ENCODE assay signal across 8 cellular contexts in the genomic region with DNA sequence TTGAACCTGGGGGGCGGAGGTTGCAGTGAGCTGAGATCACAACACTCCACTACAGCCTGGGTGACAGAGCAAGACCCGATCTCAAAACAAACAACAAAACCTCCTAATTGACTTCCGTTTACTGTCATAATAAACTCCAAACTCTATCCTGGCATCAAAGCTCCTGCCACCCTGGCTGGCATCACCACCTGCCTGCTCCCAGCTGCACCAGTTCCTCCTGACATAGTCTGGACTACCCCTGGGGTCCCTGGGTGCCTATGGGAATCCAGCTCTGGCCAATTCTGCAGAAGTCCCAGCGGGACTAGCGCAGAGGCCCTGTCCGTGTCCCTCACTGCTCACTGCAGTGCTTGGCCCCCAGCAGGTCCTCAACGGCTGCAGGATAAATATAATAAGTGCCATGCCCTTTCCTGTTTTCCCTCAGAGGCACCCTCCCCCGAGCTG. TPM values are rescaled to one million over a fixed set of nuclear protein-coding genes. Genes with fewer than 3 reads are reported as not detected.
DNase-seq lines count a peak whose midpoint lies in the region; ATAC-seq and TF ChIP-seq lines count a peak whose summit lies in the region.

No MANE protein-coding gene starts in this region.

- TF ChIP-seq CTCF in glutamatergic neuron (IDR thresholded peaks at IDR 0.05; ENCODE audit: partially characterized antibody, unreplicated experiment) = no peak

- peak; percentile 2 for DNase-seq in NCI-H2171 treated with DMSO at 0.1 percent for 48 hours (lab: John Stamatoyannopoulos, UW)
- DNase-seq in NCI-H2171 (lab: John Stamatoyannopoulos, UW) = no peak
- DNase-seq in glutamatergic neuron = no peak
- DNase-seq in erythroblast (lab: John Stamatoyannopoulos, UW) = no peak
- DNase-seq in SW480 (ENCODE audit: low spot score) = no peak

- TF ChIP-seq POLR2A in erythroblast (IDR thresholded peaks at IDR 0.05; ENCODE audit: low read length) = no peak

- no peaks in the 10 kb centered on the region for H3K36me3 Mint-ChIP-seq in glutamatergic neuron (ENCODE audit: unreplicated experiment)
- H3K36me3 Mint-ChIP-seq in stimulated activated memory B cell treated with anti-CD40 and anti-IgM and Interleukin-4, amounts not matched to agents 10 μg/mL and 1 μg/mL and 100 μg/mL, for 72 hours = peaks cover 12% of the 10 kb centered on the region

- peak overlapping the region; percentile 89 for H3K4me3 Mint-ChIP-seq in glutamatergic neuron (ENCODE audit: unreplicated experiment)
- peak overlapping the region; percentile 89 for H3K4me3 Mint-ChIP-seq in stimulated activated memory B cell treated with anti-CD40 and anti-IgM and Interleukin-4, amounts not matched to agents 10 μg/mL and 1 μg/mL and 100 μg/mL, for 72 hours

- peaks cover 9% of the 10 kb centered on the region for H3K4me1 Mint-ChIP-seq in glutamatergic neuron (ENCODE audit: low read depth, unreplicated experiment)
- peaks cover 40% of the 10 kb centered on the region for H3K4me1 Mint-ChIP-seq in stimulated activated memory B cell treated with anti-CD40 and anti-IgM and Interleukin-4, amounts not matched to agents 10 μg/mL and 1 μg/mL and 100 μg/mL, for 72 hours

- peaks cover 2% of the 10 kb centered on the region for H3K27me3 Mint-ChIP-seq in glutamatergic neuron (ENCODE audit: unreplicated experiment)
- no peaks in the 10 kb centered on the region for H3K27me3 Mint-ChIP-seq in stimulated activated memory B cell treated with anti-CD40 and anti-IgM and Interleukin-4, amounts not matched to agents 10 μg/mL and 1 μg/mL and 100 μg/mL, for 72 hours

- H3K9me3 Mint-ChIP-seq in glutamatergic neuron (ENCODE audit: unreplicated experiment) = peaks cover 13% of the 10 kb centered on the region
- no peaks in the 10 kb centered on the region for H3K9me3 Mint-ChIP-seq in stimulated activated memory B cell treated with anti-CD40 and anti-IgM and Interleukin-4, amounts not matched to agents 10 μg/mL and 1 μg/mL and 100 μg/mL, for 72 hours

- no peak overlapping the region for H3K27ac Mint-ChIP-seq in glutamatergic neuron (ENCODE audit: unreplicated experiment)
- peak overlapping the region; percentile 75 for H3K27ac Mint-ChIP-seq in stimulated activated memory B cell treated with anti-CD40 and anti-IgM and Interleukin-4, amounts not matched to agents 10 μg/mL and 1 μg/mL and 100 μg/mL, for 72 hours

- ATAC-seq in SK-N-SH treated with all-trans-retinoic acid at 6 μM for 48 hours (peak; percentile 44), HG03175 (IDR thresholded peaks at IDR 0.05; ENCODE audit: unreplicated experiment) (no peak)
- no peak for ATAC-seq in stimulated activated memory B cell treated with anti-CD40 and anti-IgM and Interleukin-4, amounts not matched to agents 10 μg/mL and 1 μg/mL and 100 μg/mL, for 72 hours

TF ChIP-seq in SK-N-SH treated with all-trans-retinoic acid at 6 μM for 48 hours, 23 proteins besides CTCF, POLR2A, EP300 and RAD21:
- TF ChIP-seq, protein P1, sequence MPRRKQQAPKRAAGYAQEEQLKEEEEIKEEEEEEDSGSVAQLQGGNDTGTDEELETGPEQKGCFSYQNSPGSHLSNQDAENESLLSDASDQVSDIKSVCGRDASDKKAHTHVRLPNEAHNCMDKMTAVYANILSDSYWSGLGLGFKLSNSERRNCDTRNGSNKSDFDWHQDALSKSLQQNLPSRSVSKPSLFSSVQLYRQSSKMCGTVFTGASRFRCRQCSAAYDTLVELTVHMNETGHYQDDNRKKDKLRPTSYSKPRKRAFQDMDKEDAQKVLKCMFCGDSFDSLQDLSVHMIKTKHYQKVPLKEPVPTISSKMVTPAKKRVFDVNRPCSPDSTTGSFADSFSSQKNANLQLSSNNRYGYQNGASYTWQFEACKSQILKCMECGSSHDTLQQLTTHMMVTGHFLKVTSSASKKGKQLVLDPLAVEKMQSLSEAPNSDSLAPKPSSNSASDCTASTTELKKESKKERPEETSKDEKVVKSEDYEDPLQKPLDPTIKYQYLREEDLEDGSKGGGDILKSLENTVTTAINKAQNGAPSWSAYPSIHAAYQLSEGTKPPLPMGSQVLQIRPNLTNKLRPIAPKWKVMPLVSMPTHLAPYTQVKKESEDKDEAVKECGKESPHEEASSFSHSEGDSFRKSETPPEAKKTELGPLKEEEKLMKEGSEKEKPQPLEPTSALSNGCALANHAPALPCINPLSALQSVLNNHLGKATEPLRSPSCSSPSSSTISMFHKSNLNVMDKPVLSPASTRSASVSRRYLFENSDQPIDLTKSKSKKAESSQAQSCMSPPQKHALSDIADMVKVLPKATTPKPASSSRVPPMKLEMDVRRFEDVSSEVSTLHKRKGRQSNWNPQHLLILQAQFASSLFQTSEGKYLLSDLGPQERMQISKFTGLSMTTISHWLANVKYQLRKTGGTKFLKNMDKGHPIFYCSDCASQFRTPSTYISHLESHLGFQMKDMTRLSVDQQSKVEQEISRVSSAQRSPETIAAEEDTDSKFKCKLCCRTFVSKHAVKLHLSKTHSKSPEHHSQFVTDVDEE (CRISPR knock-in tag; IDR thresholded peaks at IDR 0.05) = no peak
- TF ChIP-seq RARB (CRISPR knock-in tag; IDR thresholded peaks at IDR 0.05) (no peak), PATZ1 (CRISPR knock-in tag; IDR thresholded peaks at IDR 0.05; ENCODE audit: borderline replicate concordance) (no peak), PPARA (CRISPR knock-in tag; IDR thresholded peaks at IDR 0.05; ENCODE audit: borderline replicate concordance) (no peak), ARNTL (CRISPR knock-in tag; IDR thresholded peaks at IDR 0.05; ENCODE audit: borderline replicate concordance, low read depth) (no peak)

RNA-seq across cellular contexts. Expression of gene NTHL1, which starts 0.7 kb away (rescaled TPM):
- total RNA-seq in glutamatergic neuron (ENCODE audit: unreplicated experiment) = 194 TPM

RNA-seq across cellular contexts. Expression of gene TSC2, which starts 0.9 kb away (rescaled TPM):
- total RNA-seq in glutamatergic neuron (ENCODE audit: unreplicated experiment) = 215 TPM

RNA-seq across cellular contexts. Expression of gene NHERF2, which starts 20.2 kb away (rescaled TPM):
- total RNA-seq in glutamatergic neuron (ENCODE audit: unreplicated experiment) = 22.3 TPM

RNA-seq across cellular contexts. Expression of gene NPW, which starts 27.3 kb away (rescaled TPM):
- 0.91 TPM for total RNA-seq in glutamatergic neuron (ENCODE audit: unreplicated experiment)

RNA-seq across cellular contexts. Expression of gene ZNF598, which starts 37.3 kb away (rescaled TPM):
- 90.4 TPM for total RNA-seq in glutamatergic neuron (ENCODE audit: unreplicated experiment)
